ENCODE assay signal across 8 cellular contexts in the genomic region with DNA sequence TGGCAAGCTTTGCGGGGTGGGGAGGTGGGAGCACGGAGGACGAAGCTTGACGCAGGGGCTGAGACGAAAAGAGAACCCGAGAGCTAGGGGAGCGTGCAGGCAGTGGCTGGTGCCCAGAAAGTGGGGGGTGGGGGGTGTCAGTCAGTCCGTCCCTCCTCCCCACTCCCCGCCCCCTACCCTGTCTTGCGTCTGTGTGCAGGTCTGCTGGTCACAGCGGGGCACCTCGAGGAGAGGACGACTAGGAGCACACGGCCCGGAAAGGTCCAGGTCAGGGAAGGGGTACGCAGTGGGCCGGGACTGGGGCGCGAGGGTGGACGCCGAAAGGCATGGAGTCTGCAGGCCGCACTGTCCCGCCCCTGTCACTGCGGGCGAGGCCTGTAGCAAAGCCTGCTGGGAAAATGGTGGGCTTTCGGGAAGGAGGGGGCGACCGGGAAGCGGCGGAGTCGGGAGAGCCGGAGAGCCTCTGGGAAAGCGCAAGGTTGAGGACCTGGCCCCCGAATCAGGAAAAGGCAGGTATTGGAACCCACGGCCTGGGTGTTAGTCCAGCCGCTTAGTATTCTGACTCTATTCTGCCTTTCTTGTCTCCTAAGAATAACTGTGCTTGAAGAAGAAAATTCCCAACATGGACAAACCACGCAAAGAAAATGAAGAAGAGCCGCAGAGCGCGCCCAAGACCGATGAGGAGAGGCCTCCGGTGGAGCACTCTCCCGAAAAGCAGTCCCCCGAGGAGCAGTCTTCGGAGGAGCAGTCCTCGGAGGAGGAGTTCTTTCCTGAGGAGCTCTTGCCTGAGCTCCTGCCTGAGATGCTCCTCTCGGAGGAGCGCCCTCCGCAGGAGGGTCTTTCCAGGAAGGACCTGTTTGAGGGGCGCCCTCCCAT. TPM values are rescaled to one million over a fixed set of nuclear protein-coding genes. Genes with fewer than 3 reads are reported as not detected.
A peak's percentile ranks its signal among the peaks of the same experiment; 100 is the strongest.
DNase-seq lines count a peak whose midpoint lies in the region; ATAC-seq and TF ChIP-seq lines count a peak whose summit lies in the region.

No MANE protein-coding gene starts in this region.

- H2BK12ac ChIP-seq in trophoblast cell (ENCODE audit: low read length): no peak overlapping the region

- H3K4me1 ChIP-seq in trophoblast cell (ENCODE audit: control insufficient read depth in 1 of 2, insufficient read depth in 2 of 2, low read length in 2 of 2): peaks cover 3 to 9% of the 10 kb centered on the region in 2 experiments

- DNase-seq in AG10803 (ENCODE audit: low read depth) (peak; percentile 66), HUDEP-2 (lab: John Stamatoyannopoulos, UW; ENCODE audit: unreplicated experiment in 76 of 76) (peak in 40 of 76 experiments; percentile 0 to 35 (median 10)), left ventricle myocardium superior (peak; percentile 77), trophoblast cell (peak in 1 of 2 donors; percentile 38)

- no peaks in the 10 kb centered on the region for H3K36me3 ChIP-seq in trophoblast cell (ENCODE audit: control insufficient read depth in 1 of 2, insufficient read depth in 2 of 2, low read length in 2 of 2)

- H3K14ac ChIP-seq in trophoblast cell (ENCODE audit: low read length): peak overlapping the region; percentile 95

- peak overlapping the region; percentile 99 for H3K18ac ChIP-seq in trophoblast cell (ENCODE audit: low read length)

- H3K27ac ChIP-seq in angular gyrus (ENCODE audit: low read depth, low read length) (peak overlapping the region; percentile 88), trophoblast cell (ENCODE audit: low read depth, low read length) (peak overlapping the region; percentile 93)

- peak overlapping the region; percentile 86 for H3K4ac ChIP-seq in trophoblast cell (ENCODE audit: low read depth, low read length)

- H3K9ac ChIP-seq in trophoblast cell (ENCODE audit: low read length): peak overlapping the region; percentile 95

- no CpG with 5 or more reads among the region's 50 CpGs for WGBS in trophoblast cell (ENCODE audit: extremely low coverage, insufficient coverage, insufficient read length)

- peak overlapping the region; percentile 89 for H2BK5ac ChIP-seq in trophoblast cell (ENCODE audit: low read depth, low read length, poor library complexity)

- intact Hi-C loops in left ventricle myocardium superior (cut with micrococcal nuclease): no loop called here

- H4K91ac ChIP-seq in trophoblast cell (ENCODE audit: low read depth, low read length): peak overlapping the region; percentile 93

- no peak overlapping the region for H3K23ac ChIP-seq in trophoblast cell (ENCODE audit: low read length)

- no peaks in the 10 kb centered on the region for H3K9me3 ChIP-seq in trophoblast cell (ENCODE audit: insufficient read depth, low read depth, low read length)

- H4K8ac ChIP-seq in trophoblast cell (ENCODE audit: low read depth, low read length): peak overlapping the region; percentile 97

- H2AFZ ChIP-seq in trophoblast cell (ENCODE audit: insufficient read depth, low read length, poor library complexity): peak overlapping the region; percentile 81

- peak overlapping the region; percentile 87 for H3K4me2 ChIP-seq in trophoblast cell (ENCODE audit: low read length)

- H2BK120ac ChIP-seq in trophoblast cell (ENCODE audit: insufficient read depth, low read length, poor library complexity): peak overlapping the region; percentile 77

- no peak overlapping the region for H2AK5ac ChIP-seq in trophoblast cell (ENCODE audit: low read length)

- ATAC-seq in GM19035 (IDR thresholded peaks at IDR 0.05; ENCODE audit: unreplicated experiment): peak; percentile 51
- peak; percentile 95 for ATAC-seq in left ventricle myocardium superior
- ATAC-seq in GM18520 (IDR thresholded peaks at IDR 0.05; ENCODE audit: unreplicated experiment): no peak

- peak; percentile 63 for TF ChIP-seq CTCF in AG10803 (conservative IDR thresholded peaks at IDR 0.05; ENCODE audit: low read length)

- no peaks in the 10 kb centered on the region for H3K27me3 ChIP-seq in trophoblast cell (ENCODE audit: insufficient read depth, low read length)

- H3K4me3 ChIP-seq in AG10803 (ENCODE audit: low read length) (peak overlapping the region; percentile 71), trophoblast cell (ENCODE audit: low read depth, low read length) (peak overlapping the region; percentile 92)

- H4K12ac ChIP-seq in trophoblast cell (ENCODE audit: low read depth, low read length): peak overlapping the region; percentile 4

- no peaks in the 10 kb centered on the region for H3K79me2 ChIP-seq in trophoblast cell (ENCODE audit: control insufficient read depth, insufficient read depth, low read length, poor library complexity)

- H3K79me1 ChIP-seq in trophoblast cell (ENCODE audit: low read length): peaks cover 14% of the 10 kb centered on the region

TF ChIP-seq in PFSK-1, 5 proteins besides CTCF, POLR2A, EP300 and RAD21:
- TF ChIP-seq TAF1 (IDR thresholded peaks at IDR 0.05; ENCODE audit: borderline replicate concordance, insufficient read depth, low read length) (no peak), POLR2AphosphoS5 (IDR thresholded peaks at IDR 0.05; ENCODE audit: low read depth, low read length) (peak; percentile 48; the same call in 1 of the 2 replicates), FOXP2 (optimal IDR thresholded peaks at IDR 0.05; ENCODE audit: borderline replicate concordance, extremely low read depth, extremely low read length, insufficient read depth) (no peak), SIN3A (IDR thresholded peaks at IDR 0.05; ENCODE audit: borderline replicate concordance, insufficient read depth, low read length) (peak; percentile 56; the same call in 1 of the 2 replicates)
- TF ChIP-seq, protein P1, sequence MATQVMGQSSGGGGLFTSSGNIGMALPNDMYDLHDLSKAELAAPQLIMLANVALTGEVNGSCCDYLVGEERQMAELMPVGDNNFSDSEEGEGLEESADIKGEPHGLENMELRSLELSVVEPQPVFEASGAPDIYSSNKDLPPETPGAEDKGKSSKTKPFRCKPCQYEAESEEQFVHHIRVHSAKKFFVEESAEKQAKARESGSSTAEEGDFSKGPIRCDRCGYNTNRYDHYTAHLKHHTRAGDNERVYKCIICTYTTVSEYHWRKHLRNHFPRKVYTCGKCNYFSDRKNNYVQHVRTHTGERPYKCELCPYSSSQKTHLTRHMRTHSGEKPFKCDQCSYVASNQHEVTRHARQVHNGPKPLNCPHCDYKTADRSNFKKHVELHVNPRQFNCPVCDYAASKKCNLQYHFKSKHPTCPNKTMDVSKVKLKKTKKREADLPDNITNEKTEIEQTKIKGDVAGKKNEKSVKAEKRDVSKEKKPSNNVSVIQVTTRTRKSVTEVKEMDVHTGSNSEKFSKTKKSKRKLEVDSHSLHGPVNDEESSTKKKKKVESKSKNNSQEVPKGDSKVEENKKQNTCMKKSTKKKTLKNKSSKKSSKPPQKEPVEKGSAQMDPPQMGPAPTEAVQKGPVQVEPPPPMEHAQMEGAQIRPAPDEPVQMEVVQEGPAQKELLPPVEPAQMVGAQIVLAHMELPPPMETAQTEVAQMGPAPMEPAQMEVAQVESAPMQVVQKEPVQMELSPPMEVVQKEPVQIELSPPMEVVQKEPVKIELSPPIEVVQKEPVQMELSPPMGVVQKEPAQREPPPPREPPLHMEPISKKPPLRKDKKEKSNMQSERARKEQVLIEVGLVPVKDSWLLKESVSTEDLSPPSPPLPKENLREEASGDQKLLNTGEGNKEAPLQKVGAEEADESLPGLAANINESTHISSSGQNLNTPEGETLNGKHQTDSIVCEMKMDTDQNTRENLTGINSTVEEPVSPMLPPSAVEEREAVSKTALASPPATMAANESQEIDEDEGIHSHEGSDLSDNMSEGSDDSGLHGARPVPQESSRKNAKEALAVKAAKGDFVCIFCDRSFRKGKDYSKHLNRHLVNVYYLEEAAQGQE (IDR thresholded peaks at IDR 0.05; ENCODE audit: insufficient read depth in 1 of 2, low read depth in 2 of 2, low read length in 2 of 2): no peak

RNA-seq across cellular contexts. Expression of a gene that starts 0.8 kb away (rescaled TPM):
- 5.4 TPM for polyA plus RNA-seq in PFSK-1 (2012; ENCODE audit: insufficient read length, low read depth)
- total RNA-seq in left ventricle myocardium superior: 20.0 TPM
- polyA plus RNA-seq in trophoblast cell (2013): 13.1 and 14.0 TPM in 2 replicates

RNA-seq across cellular contexts. Expression of a gene that starts 21.8 kb away (rescaled TPM):
- polyA plus RNA-seq in PFSK-1 (2012; ENCODE audit: insufficient read length, low read depth): not detected
- total RNA-seq in left ventricle myocardium superior: 24.5 TPM
- 12.4 and 12.6 TPM in 2 replicates for polyA plus RNA-seq in trophoblast cell (2013)

RNA-seq across cellular contexts. Expression of a gene that starts 44.2 kb away (rescaled TPM):
- 54.7 TPM for polyA plus RNA-seq in PFSK-1 (2012; ENCODE audit: insufficient read length, low read depth)
- total RNA-seq in left ventricle myocardium superior: 66.1 TPM
- polyA plus RNA-seq in trophoblast cell (2013): 75.0 and 80.5 TPM in 2 replicates

RNA-seq across cellular contexts. Expression of a gene that starts 57.0 kb away (rescaled TPM):
- 149 TPM for polyA plus RNA-seq in PFSK-1 (2012; ENCODE audit: insufficient read length, low read depth)
- total RNA-seq in left ventricle myocardium superior: 164 TPM
- polyA plus RNA-seq in trophoblast cell (2013): 493 and 516 TPM in 2 replicates
